ENCODE assay signal across 1 cellular context in genomic region chr10:100370561-100370975, GRCh38.
TF ChIP-seq lines count a peak whose summit lies in the region.

No MANE protein-coding gene starts in this region.

TF ChIP-seq in HEK293, 187 proteins besides CTCF, POLR2A, EP300 and RAD21 (continued from another document):
- no peak for TF ChIP-seq ZNF280D (tag by site-specific recombination; IDR thresholded peaks at IDR 0.05)
